In genomic region chr6:39076086-39076992, GRCh38 we compare ENCODE assay signal across 27 cellular contexts. TPM values are rescaled to one million over a fixed set of nuclear protein-coding genes. Genes with fewer than 3 reads are reported as not detected.
DNase-seq lines count a peak whose midpoint lies in the region; ATAC-seq, FAIRE-seq and TF ChIP-seq lines count a peak whose summit lies in the region.
"Had no signal": no experiment of that assay in that cellular context is flagged by ENCODE, and none has a peak within 500 bp of the region (broad histone marks: within the 10 kb centered on the region; RNA-seq: fewer than 3 reads in every experiment).

No MANE protein-coding gene starts in this region.

- H3K27ac Mint-ChIP-seq in chondrocyte (ENCODE audit: unreplicated experiment): no peak overlapping the region

- peaks cover 19% of the 10 kb centered on the region for H3K27me3 Mint-ChIP-seq in chondrocyte (ENCODE audit: low read depth)

- TF ChIP-seq CTCF in heart left ventricle (IDR thresholded peaks at IDR 0.05): no peak
- TF ChIP-seq CTCF in chondrocyte (IDR thresholded peaks at IDR 0.05): no peak

- no peak for FAIRE-seq in GM19239 (lab: Jason Lieb, UNC)
- FAIRE-seq: A549, H54 had no signal

- no peaks in the 10 kb centered on the region for H3K4me1 Mint-ChIP-seq in chondrocyte (ENCODE audit: low read depth)
- H3K4me1 Mint-ChIP-seq: CD8-positive, alpha-beta memory T cell had no signal

- TF ChIP-seq POLR2A in heart left ventricle (IDR thresholded peaks at IDR 0.05): no peak

- DNase-seq in cardiac septum (ENCODE audit: low spot score): peak; percentile 64
- DNase-seq in heart left ventricle: no peak
- peak; percentile 19 for DNase-seq in H7
- DNase-seq in chondrocyte (ENCODE audit: low spot score): peak; percentile 39
- peak; percentile 22 for DNase-seq in ureter (ENCODE audit: low spot score)
- DNase-seq in DMS79 (lab: John Stamatoyannopoulos, UW): no peak
- no peak for DNase-seq in GM19239 (ENCODE audit: insufficient read length, low spot score)
- DNase-seq: AML-193; C1 segment of cervical spinal cord; CD8-positive, alpha-beta memory T cell; DMS 273 treated with DMSO at 0.1 percent for 48 hours; DMS79 treated with DMSO at 0.1 percent for 48 hours; GF-D8; KG1; MG63; NCI-H1105 treated with DMSO at 0.1 percent for 48 hours; NCI-H146; NCI-H1930; NCI-H446; NCI-H524 treated with DMSO at 0.1 percent for 48 hours; NCI-H774; PC-9; Right ventricle myocardium superior; RPMI8226 had no signal

- H3K27me3 ChIP-seq in heart left ventricle: peaks cover 0 to 4% (median 0%) of the 10 kb centered on the region in 9 donors
- H3K27me3 ChIP-seq in H7 (ENCODE audit: control insufficient read depth, insufficient read depth, low read length): no peaks in the 10 kb centered on the region

- H3K4me3 ChIP-seq in heart left ventricle (no peak overlapping the region), H7 (ENCODE audit: insufficient read depth, low read depth, low read length) (no peak overlapping the region)
- H3K4me3 ChIP-seq: A549, MG63, PC-9, SJSA1 had no signal

- H3K36me3 Mint-ChIP-seq in chondrocyte (ENCODE audit: low read depth): no peaks in the 10 kb centered on the region
- H3K36me3 Mint-ChIP-seq: CD8-positive, alpha-beta memory T cell had no signal

- H3K4me3 Mint-ChIP-seq in chondrocyte (ENCODE audit: unreplicated experiment): no peak overlapping the region
- H3K4me3 Mint-ChIP-seq: CD8-positive, alpha-beta memory T cell had no signal

- H3K4me1 ChIP-seq in heart left ventricle: no peaks in the 10 kb centered on the region
- H3K4me1 ChIP-seq: A549, SJSA1 had no signal

- no peak overlapping the region for H3K27ac ChIP-seq in heart left ventricle
- H3K27ac ChIP-seq: A549, PC-9, SJSA1 had no signal

- H3K36me3 ChIP-seq in heart left ventricle: no peaks in the 10 kb centered on the region
- H3K36me3 ChIP-seq in H7 (replicated peaks; ENCODE audit: control insufficient read depth, insufficient read depth, low read length): no peaks in the 10 kb centered on the region
- H3K36me3 ChIP-seq: MG63, SJSA1 had no signal

- no peaks in the 10 kb centered on the region for H3K9me3 ChIP-seq in heart left ventricle
- H3K9me3 ChIP-seq: A549, MG63, SJSA1 had no signal

- 76 to 88% (median 80%) methylated on average over 12 of the region's 12 CpGs for WGBS in heart left ventricle, 4 donors

- no peak for ATAC-seq in heart left ventricle
- ATAC-seq: A549 had no signal

- intact Hi-C loops in cardiac septum (cut with DNase I) (no loop called here), heart left ventricle (cut with DNase I) (no loop called here)

- H3K9me3 Mint-ChIP-seq in chondrocyte (ENCODE audit: low read depth): no peaks in the 10 kb centered on the region
- H3K9me3 Mint-ChIP-seq: CD8-positive, alpha-beta memory T cell had no signal

RNA-seq across cellular contexts. Expression of gene GLP1R, which starts 27.8 kb away (rescaled TPM):
- 0.08 TPM for total RNA-seq in cardiac septum
- total RNA-seq in heart left ventricle: 1 to 10 TPM in 8 of 9 donors, under 1 TPM in 1; 0.25 to 6.4 (median 2.4) TPM
- polyA plus RNA-seq in heart left ventricle: 1 to 10 TPM; 1.3 to 1.6 TPM
- total RNA-seq in H7 (2014; rRNA removed; shearing (Covaris generic)): 0.18 and 0.87 TPM in 2 replicates
- total RNA-seq in chondrocyte: not detected in 3 replicates
- total RNA-seq in ureter: 0.36 TPM
- total RNA-seq: CD8-positive, alpha-beta memory T cell; PC-9; SJSA1 had no signal
- polyA plus RNA-seq: A549; CD8-positive, alpha-beta memory T cell had no signal

RNA-seq across cellular contexts. Expression of gene SAYSD1, which starts 38.6 kb away (rescaled TPM):
- 6.7 TPM for total RNA-seq in cardiac septum
- total RNA-seq in heart left ventricle: 10 to 100 TPM in 4 of 9 donors, 1 to 10 TPM in 5; 6.5 to 14.6 (median 9.2) TPM
- polyA plus RNA-seq in heart left ventricle: 10 to 100 TPM in 1 of 2 donors, 1 to 10 TPM in 1; 9.6 to 10.3 TPM
- total RNA-seq in H7 (2014; rRNA removed; shearing (Covaris generic)): 11.0 and 11.3 TPM in 2 replicates
- 12.3 to 13.9 TPM (median 13.6 TPM) in 3 replicates for total RNA-seq in chondrocyte
- total RNA-seq in ureter: 19.3 TPM

Comparison
In these comparisons a context has a peak if more than half of its experiments do, and no peak if none do; other contexts are left out.
1. DNase-seq: peak in cardiac septum (single experiment), H7 (single experiment), chondrocyte (single experiment) and ureter (single experiment); none in heart left ventricle (0 of 5), DMS79 (single experiment) and GM19239 (single experiment).